ENCODE assay signal across 21 cellular contexts in the genomic region with DNA sequence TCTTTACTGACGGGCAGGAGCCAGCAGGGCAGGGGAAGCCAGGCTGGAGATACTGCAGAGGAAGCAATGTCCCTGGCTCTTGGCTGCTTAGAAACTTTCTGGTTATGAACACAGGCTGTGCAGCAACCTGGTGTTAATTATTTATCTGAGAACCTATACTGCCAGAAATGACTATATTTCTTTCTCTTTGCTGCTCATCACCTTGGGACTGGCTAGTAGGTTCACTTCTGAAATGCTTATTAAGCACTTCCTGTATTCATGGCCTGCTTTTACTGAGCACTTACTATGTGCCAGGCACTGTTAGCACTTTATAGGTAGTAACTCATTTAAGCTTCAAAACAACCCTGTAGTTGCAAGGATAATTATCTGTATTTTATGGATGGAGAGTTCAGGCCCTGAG. TPM values are rescaled to one million over a fixed set of nuclear protein-coding genes. Genes with fewer than 3 reads are reported as not detected.
DNase-seq lines count a peak whose midpoint lies in the region; ATAC-seq and TF ChIP-seq lines count a peak whose summit lies in the region.
"Had no signal": no experiment of that assay in that cellular context is flagged by ENCODE, and none has a peak within 500 bp of the region (broad histone marks: within the 10 kb centered on the region; RNA-seq: fewer than 3 reads in every experiment).

No MANE protein-coding gene starts in this region.

- H3K4me1 Mint-ChIP-seq in activated T-cell treated with anti-CD3 and anti-CD28 coated beads, Interleukin-2, amount 50 U/mL, for 72 hours (ENCODE audit: low read depth), result no peaks in the 10 kb centered on the region
- no peaks in the 10 kb centered on the region for H3K4me1 Mint-ChIP-seq in activated T-cell treated with anti-CD3 and anti-CD28 coated beads, Interleukin-2, amount 50 U/mL, for 24 hours (ENCODE audit: low read depth)
- H3K4me1 Mint-ChIP-seq in stimulated activated effector memory CD8-positive, alpha-beta T cell treated with anti-CD3 and anti-CD28 coated beads, Interleukin-12 subunit alpha, Interleukin-12 subunit beta, amount 100 ng/mL, for 72 hours, result no peaks in the 10 kb centered on the region
- no peaks in the 10 kb centered on the region for H3K4me1 Mint-ChIP-seq in effector memory CD8-positive, alpha-beta T cell (ENCODE audit: low read depth in 2 of 2)
- H3K4me1 Mint-ChIP-seq: T-cell had no signal

- no peak overlapping the region for H3K27ac ChIP-seq in uterus
- H3K27ac ChIP-seq: 22Rv1; BLaER1 treated with 17β-estradiol and CSF1 and Interleukin-3, amounts not matched to agents 10 nM and 100 nM; neural progenitor cell; transverse colon; WERI-Rb-1 had no signal

- no peaks in the 10 kb centered on the region for H3K27me3 ChIP-seq in uterus
- H3K27me3 ChIP-seq: BLaER1 treated with 17β-estradiol and CSF1 and Interleukin-3, amounts not matched to agents 10 nM and 100 nM; neural progenitor cell; transverse colon had no signal

- no peaks in the 10 kb centered on the region for H3K4me1 ChIP-seq in uterus
- H3K4me1 ChIP-seq: BLaER1 treated with 17β-estradiol and CSF1 and Interleukin-3, amounts not matched to agents 10 nM and 100 nM; neural progenitor cell; transverse colon had no signal

- no peak for DNase-seq in activated T-cell treated with anti-CD3 and anti-CD28 coated beads, Interleukin-2, amount 50 U/mL, for 72 hours
- DNase-seq in activated T-cell treated with anti-CD3 and anti-CD28 coated beads, Interleukin-2, amount 50 U/mL, for 24 hours, result no peak
- no peak for DNase-seq in stimulated activated effector memory CD8-positive, alpha-beta T cell treated with anti-CD3 and anti-CD28 coated beads, Interleukin-12 subunit alpha, Interleukin-12 subunit beta, amount 100 ng/mL, for 72 hours (ENCODE audit: low spot score in 2 of 2)
- no peak for DNase-seq in NCI-H1930 (lab: John Stamatoyannopoulos, UW)
- no peak for DNase-seq in effector memory CD8-positive, alpha-beta T cell
- no peak for DNase-seq in uterus
- DNase-seq: activated CD4-positive, alpha-beta T cell treated with anti-CD3 and anti-CD28 coated beads, Interleukin-2, amount 50 U/mL, for 48 hours; activated T-cell treated with anti-CD3 and anti-CD28 coated beads, Interleukin-2, amount 50 U/mL, for 1 hour; dermis blood vessel endothelial cell; NCI-H2081; NCI-H510A; stimulated activated naive CD4-positive, alpha-beta T cell; T-cell; transverse colon; WERI-Rb-1 had no signal

- ATAC-seq in activated T-cell treated with anti-CD3 and anti-CD28 coated beads, Interleukin-2, amount 50 U/mL, for 72 hours (replicated peaks in 1 of 2), result peak in 1 of 2 donors; percentile 21
- ATAC-seq in GM21576 (IDR thresholded peaks at IDR 0.05; ENCODE audit: unreplicated experiment) (peak; percentile 43), HG03135 (IDR thresholded peaks at IDR 0.05; ENCODE audit: unreplicated experiment) (peak; percentile 67)
- peak; percentile 47 for ATAC-seq in stimulated activated effector memory CD8-positive, alpha-beta T cell treated with anti-CD3 and anti-CD28 coated beads, Interleukin-12 subunit alpha, Interleukin-12 subunit beta, amount 100 ng/mL, for 72 hours
- ATAC-seq in effector memory CD8-positive, alpha-beta T cell (replicated peaks), result no peak
- ATAC-seq: Right ventricle myocardium inferior, T-cell had no signal

- TF ChIP-seq POLR2A in uterus (IDR thresholded peaks at IDR 0.05), result no peak

- no peaks in the 10 kb centered on the region for H3K27me3 Mint-ChIP-seq in activated T-cell treated with anti-CD3 and anti-CD28 coated beads, Interleukin-2, amount 50 U/mL, for 72 hours (ENCODE audit: low read depth)
- no peaks in the 10 kb centered on the region for H3K27me3 Mint-ChIP-seq in activated T-cell treated with anti-CD3 and anti-CD28 coated beads, Interleukin-2, amount 50 U/mL, for 24 hours
- H3K27me3 Mint-ChIP-seq in effector memory CD8-positive, alpha-beta T cell, result peaks cover 0 to 2% of the 10 kb centered on the region in 2 donors
- H3K27me3 Mint-ChIP-seq: T-cell had no signal

- intact Hi-C loops in uterus (cut with DNase I; ENCODE audit: low total_unique reads), result no loop called here

- H3K9me3 Mint-ChIP-seq in activated T-cell treated with anti-CD3 and anti-CD28 coated beads, Interleukin-2, amount 50 U/mL, for 72 hours, result no peaks in the 10 kb centered on the region
- H3K9me3 Mint-ChIP-seq in activated T-cell treated with anti-CD3 and anti-CD28 coated beads, Interleukin-2, amount 50 U/mL, for 24 hours, result no peaks in the 10 kb centered on the region
- no peaks in the 10 kb centered on the region for H3K9me3 Mint-ChIP-seq in stimulated activated effector memory CD8-positive, alpha-beta T cell treated with anti-CD3 and anti-CD28 coated beads, Interleukin-12 subunit alpha, Interleukin-12 subunit beta, amount 100 ng/mL, for 72 hours
- no peaks in the 10 kb centered on the region for H3K9me3 Mint-ChIP-seq in effector memory CD8-positive, alpha-beta T cell
- H3K9me3 Mint-ChIP-seq: neural progenitor cell, T-cell had no signal

- H3K4me3 Mint-ChIP-seq in activated T-cell treated with anti-CD3 and anti-CD28 coated beads, Interleukin-2, amount 50 U/mL, for 72 hours, result no peak overlapping the region
- no peak overlapping the region for H3K4me3 Mint-ChIP-seq in activated T-cell treated with anti-CD3 and anti-CD28 coated beads, Interleukin-2, amount 50 U/mL, for 24 hours
- no peak overlapping the region for H3K4me3 Mint-ChIP-seq in stimulated activated effector memory CD8-positive, alpha-beta T cell treated with anti-CD3 and anti-CD28 coated beads, Interleukin-12 subunit alpha, Interleukin-12 subunit beta, amount 100 ng/mL, for 72 hours
- H3K4me3 Mint-ChIP-seq in effector memory CD8-positive, alpha-beta T cell, result no peak overlapping the region
- H3K4me3 Mint-ChIP-seq: neural progenitor cell, T-cell had no signal

- H3K9me3 ChIP-seq in uterus, result no peaks in the 10 kb centered on the region
- H3K9me3 ChIP-seq: BLaER1 treated with 17β-estradiol and CSF1 and Interleukin-3, amounts not matched to agents 10 nM and 100 nM; transverse colon had no signal

- no peak for TF ChIP-seq CTCF in uterus (IDR thresholded peaks at IDR 0.05)

- no peaks in the 10 kb centered on the region for H3K36me3 ChIP-seq in uterus
- H3K36me3 ChIP-seq: BLaER1 treated with 17β-estradiol and CSF1 and Interleukin-3, amounts not matched to agents 10 nM and 100 nM; neural progenitor cell; transverse colon; WERI-Rb-1 had no signal

- no peaks in the 10 kb centered on the region for H3K36me3 Mint-ChIP-seq in activated T-cell treated with anti-CD3 and anti-CD28 coated beads, Interleukin-2, amount 50 U/mL, for 72 hours (ENCODE audit: insufficient read depth in 2 of 2)
- no peaks in the 10 kb centered on the region for H3K36me3 Mint-ChIP-seq in activated T-cell treated with anti-CD3 and anti-CD28 coated beads, Interleukin-2, amount 50 U/mL, for 24 hours (ENCODE audit: low read depth)
- H3K36me3 Mint-ChIP-seq in stimulated activated effector memory CD8-positive, alpha-beta T cell treated with anti-CD3 and anti-CD28 coated beads, Interleukin-12 subunit alpha, Interleukin-12 subunit beta, amount 100 ng/mL, for 72 hours, result no peaks in the 10 kb centered on the region
- H3K36me3 Mint-ChIP-seq in effector memory CD8-positive, alpha-beta T cell (ENCODE audit: insufficient read depth), result no peaks in the 10 kb centered on the region
- H3K36me3 Mint-ChIP-seq: neural progenitor cell, T-cell had no signal

- peak overlapping the region; percentile 52 for H3K27ac Mint-ChIP-seq in activated T-cell treated with anti-CD3 and anti-CD28 coated beads, Interleukin-2, amount 50 U/mL, for 72 hours
- no peak overlapping the region for H3K27ac Mint-ChIP-seq in activated T-cell treated with anti-CD3 and anti-CD28 coated beads, Interleukin-2, amount 50 U/mL, for 24 hours
- peak overlapping the region; percentile 5 for H3K27ac Mint-ChIP-seq in stimulated activated effector memory CD8-positive, alpha-beta T cell treated with anti-CD3 and anti-CD28 coated beads, Interleukin-12 subunit alpha, Interleukin-12 subunit beta, amount 100 ng/mL, for 72 hours
- no peak overlapping the region for H3K27ac Mint-ChIP-seq in effector memory CD8-positive, alpha-beta T cell
- H3K27ac Mint-ChIP-seq: neural progenitor cell, T-cell had no signal

- no peak overlapping the region for H3K4me3 ChIP-seq in uterus
- H3K4me3 ChIP-seq: BLaER1 treated with 17β-estradiol and CSF1 and Interleukin-3, amounts not matched to agents 10 nM and 100 nM; neural progenitor cell; transverse colon had no signal

RNA-seq across cellular contexts. Expression of a gene that starts 57.6 kb away (rescaled TPM):
- total RNA-seq in activated T-cell treated with anti-CD3 and anti-CD28 coated beads, Interleukin-2, amount 50 U/mL, for 72 hours, result 100 to 1,000 TPM; 137 to 145 TPM
- 100 to 1,000 TPM in 2 of 4 donors, 10 to 100 TPM in 2; 62.0 to 213 (median 151) TPM for total RNA-seq in uterus

Comparison
In these comparisons a context has a peak if more than half of its experiments do, and no peak if none do; other contexts are left out.
1. H3K27ac Mint-ChIP-seq: peak in activated T-cell treated with anti-CD3 and anti-CD28 coated beads, Interleukin-2, amount 50 U/mL, for 72 hours (single experiment) and stimulated activated effector memory CD8-positive, alpha-beta T cell treated with anti-CD3 and anti-CD28 coated beads, Interleukin-12 subunit alpha, Interleukin-12 subunit beta, amount 100 ng/mL, for 72 hours (single experiment); none in activated T-cell treated with anti-CD3 and anti-CD28 coated beads, Interleukin-2, amount 50 U/mL, for 24 hours (single experiment) and effector memory CD8-positive, alpha-beta T cell (0 of 2).